31 cellular contexts compared by ENCODE assay signal in genomic region chr1:52582116-52582696, GRCh38. TPM values are rescaled to one million over a fixed set of nuclear protein-coding genes. Genes with fewer than 3 reads are reported as not detected.
"Had no signal": no experiment of that assay in that cellular context is flagged by ENCODE, and none has a peak within 500 bp of the region (broad histone marks: within the 10 kb centered on the region; RNA-seq: fewer than 3 reads in every experiment).

No MANE protein-coding gene starts in this region.

- H3K4me3 ChIP-seq: heart left ventricle, left lung, lung, pancreas, prostate gland, sigmoid colon, spleen, transverse colon, uterus had no signal

- DNase-seq: heart left ventricle; hypothalamus; immature natural killer cell; kidney; left colon; left lung; mesendoderm; naive thymus-derived CD4-positive, alpha-beta T cell; nucleus accumbens; pancreas; posterior cingulate gyrus; retina; right cardiac atrium; sigmoid colon; small intestine; spleen; stimulated activated CD4-positive, alpha-beta T cell treated with anti-CD3 and anti-CD28 coated beads, Interleukin-4, amount 100 ng/mL, for 24 hours; stimulated activated naive CD4-positive, alpha-beta T cell treated with Interleukin-2 at 50 U/mL for 16 hours; stimulated activated naive CD8-positive, alpha-beta T cell treated with anti-CD3 and anti-CD28 coated beads, Interleukin-15, amount 100 ng/mL, for 72 hours; substantia nigra; transverse colon; uterus had no signal

- FAIRE-seq: islet of Langerhans, kidney, pancreas, small intestine had no signal

- H3K27me3 ChIP-seq: heart left ventricle, left lung, pancreas, sigmoid colon, spleen, transverse colon, uterus had no signal

- H3K36me3 ChIP-seq: heart left ventricle, left lung, pancreas, prostate gland, sigmoid colon, spleen, transverse colon, uterus had no signal

- ATAC-seq: heart left ventricle; left colon; left lung; naive thymus-derived CD4-positive, alpha-beta T cell; natural killer cell treated with Interleukin-12 subunit alpha and Interleukin-12 subunit beta and Interleukin-15 and Interleukin-18, amount 100 ng/mL, for 72 hours; pancreas; right cardiac atrium; stimulated activated effector memory CD8-positive, alpha-beta T cell treated with anti-CD3 and anti-CD28 coated beads, Interleukin-12 subunit alpha, Interleukin-12 subunit beta, amount 100 ng/mL, for 72 hours; stimulated activated naive CD8-positive, alpha-beta T cell treated with anti-CD3 and anti-CD28 coated beads, Interleukin-15, amount 100 ng/mL, for 72 hours had no signal

- H3K27ac Mint-ChIP-seq: mesothelial cell of epicardium; naive thymus-derived CD4-positive, alpha-beta T cell; natural killer cell treated with Interleukin-12 subunit alpha and Interleukin-12 subunit beta and Interleukin-15 and Interleukin-18, amount 100 ng/mL, for 72 hours; stimulated activated effector memory CD8-positive, alpha-beta T cell treated with anti-CD3 and anti-CD28 coated beads, Interleukin-12 subunit alpha, Interleukin-12 subunit beta, amount 100 ng/mL, for 72 hours; stimulated activated naive CD8-positive, alpha-beta T cell treated with anti-CD3 and anti-CD28 coated beads, Interleukin-15, amount 100 ng/mL, for 72 hours had no signal

- H3K9me3 Mint-ChIP-seq: immature natural killer cell; mesothelial cell of epicardium; natural killer cell treated with Interleukin-12 subunit alpha and Interleukin-12 subunit beta and Interleukin-15 and Interleukin-18, amount 100 ng/mL, for 72 hours; stimulated activated effector memory CD8-positive, alpha-beta T cell treated with anti-CD3 and anti-CD28 coated beads, Interleukin-12 subunit alpha, Interleukin-12 subunit beta, amount 100 ng/mL, for 72 hours had no signal

- H3K27me3 Mint-ChIP-seq: natural killer cell treated with Interleukin-12 subunit alpha and Interleukin-12 subunit beta and Interleukin-15 and Interleukin-18, amount 100 ng/mL, for 72 hours; stimulated activated naive CD8-positive, alpha-beta T cell treated with anti-CD3 and anti-CD28 coated beads, Interleukin-15, amount 100 ng/mL, for 72 hours had no signal

- H3K4me3 Mint-ChIP-seq: immature natural killer cell; mesothelial cell of epicardium; naive thymus-derived CD4-positive, alpha-beta T cell; natural killer cell treated with Interleukin-12 subunit alpha and Interleukin-12 subunit beta and Interleukin-15 and Interleukin-18, amount 100 ng/mL, for 72 hours; stimulated activated effector memory CD8-positive, alpha-beta T cell treated with anti-CD3 and anti-CD28 coated beads, Interleukin-12 subunit alpha, Interleukin-12 subunit beta, amount 100 ng/mL, for 72 hours; stimulated activated naive CD8-positive, alpha-beta T cell treated with anti-CD3 and anti-CD28 coated beads, Interleukin-15, amount 100 ng/mL, for 72 hours had no signal

- H3K9me3 ChIP-seq: heart left ventricle, left lung, pancreas, prostate gland, sigmoid colon, spleen, transverse colon, uterus had no signal

- H3K4me1 ChIP-seq: heart left ventricle, left lung, pancreas, prostate gland, sigmoid colon, transverse colon, uterus had no signal

- H3K27ac ChIP-seq: heart left ventricle, left lung, pancreas, prostate gland, sigmoid colon, transverse colon, uterus had no signal

RNA-seq across cellular contexts. Expression of gene SHISAL2A, which starts 50.8 kb away (rescaled TPM):
- total RNA-seq: osteoblast, right cardiac atrium, sigmoid colon, temporal lobe had no signal
- polyA plus RNA-seq: neural cell, right cardiac atrium had no signal
